In genomic region chr17:47994714-47995113, GRCh38 we compare ENCODE assay signal across 22 cellular contexts. TPM values are rescaled to one million over a fixed set of nuclear protein-coding genes. Genes with fewer than 3 reads are reported as not detected.
"Had no signal": no experiment of that assay in that cellular context is flagged by ENCODE, and none has a peak within 500 bp of the region (broad histone marks: within the 10 kb centered on the region; RNA-seq: fewer than 3 reads in every experiment).

No MANE protein-coding gene starts in this region.

- H3K4me2 ChIP-seq: smooth muscle cell had no signal

- H3K27ac Mint-ChIP-seq: activated CD4-positive, alpha-beta T cell treated with anti-CD3 and anti-CD28 coated beads, Interleukin-2, amount 10 ng/mL, durations not matched to agents 24 days and 14 days; activated CD8-positive, alpha-beta T cell treated with anti-CD3 and anti-CD28 coated beads, Interleukin-2, amount 10 ng/mL, durations not matched to agents 7 days and 5 days; stimulated activated naive CD8-positive, alpha-beta T cell treated with anti-CD3 and anti-CD28 coated beads, Interleukin-15, amount 100 ng/mL, for 72 hours; T-helper 2 cell treated with Interferon-gamma antibody and Interleukin-4, amounts not matched to agents 5 μg/mL and 100 μg/mL, for 36 hours; type B pancreatic cell had no signal

- H3K9me3 Mint-ChIP-seq: activated CD4-positive, alpha-beta T cell treated with anti-CD3 and anti-CD28 coated beads, Interleukin-2, amount 10 ng/mL, durations not matched to agents 24 days and 14 days; naive B cell; stimulated activated naive CD8-positive, alpha-beta T cell treated with anti-CD3 and anti-CD28 coated beads, Interleukin-15, amount 100 ng/mL, for 72 hours; T-helper 2 cell treated with Interferon-gamma antibody and Interleukin-4, amounts not matched to agents 5 μg/mL and 100 μg/mL, for 36 hours; type B pancreatic cell had no signal

- H3K36me3 ChIP-seq: prostate gland, right lobe of liver had no signal

- ATAC-seq: activated CD8-positive, alpha-beta T cell treated with anti-CD3 and anti-CD28 coated beads, Interleukin-2, amount 10 ng/mL, durations not matched to agents 7 days and 5 days; stimulated activated naive CD8-positive, alpha-beta T cell treated with anti-CD3 and anti-CD28 coated beads, Interleukin-15, amount 100 ng/mL, for 72 hours had no signal

- H3K4me1 ChIP-seq: prostate gland, right lobe of liver had no signal

- H3K4me3 ChIP-seq: lung, prostate gland, right lobe of liver, smooth muscle cell had no signal

- H3K9me3 ChIP-seq: prostate gland, right lobe of liver had no signal

- DNase-seq: activated CD4-positive, alpha-beta T cell treated with anti-CD3 and anti-CD28 coated beads, Interleukin-2, amount 10 ng/mL, durations not matched to agents 24 days and 14 days; activated CD4-positive, CD25-positive, alpha-beta regulatory T cell; activated CD8-positive, alpha-beta T cell treated with anti-CD3 and anti-CD28 coated beads, Interleukin-2, amount 10 ng/mL, durations not matched to agents 7 days and 5 days; activated naive CD4-positive, alpha-beta T cell treated with Interleukin-2 at 50 U/mL for 16 hours; anterior cingulate cortex; cortex of kidney; effector memory CD4-positive, alpha-beta T cell; foreskin melanocyte; head of caudate nucleus; naive B cell; occipital lobe; right lobe of liver; stimulated activated naive CD8-positive, alpha-beta T cell treated with anti-CD3 and anti-CD28 coated beads, Interleukin-15, amount 100 ng/mL, for 72 hours had no signal

- H3K27ac ChIP-seq: epithelial cell of prostate, prostate gland, right lobe of liver had no signal

- H3K4me1 Mint-ChIP-seq: naive B cell had no signal

- H3K36me3 Mint-ChIP-seq: naive B cell, type B pancreatic cell had no signal

- H3K4me3 Mint-ChIP-seq: activated CD4-positive, alpha-beta T cell treated with anti-CD3 and anti-CD28 coated beads, Interleukin-2, amount 10 ng/mL, durations not matched to agents 24 days and 14 days; activated CD8-positive, alpha-beta T cell treated with anti-CD3 and anti-CD28 coated beads, Interleukin-2, amount 10 ng/mL, durations not matched to agents 7 days and 5 days; naive B cell; stimulated activated naive CD8-positive, alpha-beta T cell treated with anti-CD3 and anti-CD28 coated beads, Interleukin-15, amount 100 ng/mL, for 72 hours; T-helper 2 cell treated with Interferon-gamma antibody and Interleukin-4, amounts not matched to agents 5 μg/mL and 100 μg/mL, for 36 hours; type B pancreatic cell had no signal

- H3K27me3 ChIP-seq: right lobe of liver had no signal

RNA-seq across cellular contexts. Expression of gene PRR15L, which starts 37.0 kb away (rescaled TPM):
- total RNA-seq: activated CD4-positive, alpha-beta T cell treated with anti-CD3 and anti-CD28 coated beads, Interleukin-2, amount 10 ng/mL, durations not matched to agents 24 days and 14 days; activated CD8-positive, alpha-beta T cell treated with anti-CD3 and anti-CD28 coated beads, Interleukin-2, amount 10 ng/mL, durations not matched to agents 7 days and 5 days; fibroblast of lung; mononuclear cell; occipital lobe; smooth muscle cell; temporal lobe had no signal
- polyA plus RNA-seq: fibroblast of lung, smooth muscle cell had no signal
